16 cellular contexts compared by ENCODE assay signal in the genomic region with DNA sequence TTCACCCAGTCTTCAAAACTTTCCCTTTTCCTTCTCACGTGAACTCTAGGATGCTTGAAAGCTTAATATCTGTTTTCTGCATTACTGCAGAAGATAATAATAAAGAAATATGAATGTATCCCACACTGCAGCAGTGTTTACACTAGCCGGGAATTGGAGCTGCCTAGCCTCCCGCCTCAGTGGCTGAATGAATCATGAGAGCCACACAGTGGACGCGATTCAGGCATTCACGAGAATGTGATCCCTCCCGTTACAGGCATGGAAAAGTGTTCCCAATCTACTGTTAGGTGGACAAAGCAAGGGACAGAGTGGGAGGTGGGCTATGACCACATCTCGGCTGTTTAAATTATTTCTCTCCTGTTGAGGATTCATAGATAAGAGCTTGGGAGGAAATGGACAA.
DNase-seq lines count a peak whose midpoint lies in the region; ATAC-seq and TF ChIP-seq lines count a peak whose summit lies in the region.
"Had no signal": no experiment of that assay in that cellular context is flagged by ENCODE, and none has a peak within 500 bp of the region (broad histone marks: within the 10 kb centered on the region; RNA-seq: fewer than 3 reads in every experiment).

No MANE protein-coding gene starts in this region.

- H3K4me1 Mint-ChIP-seq in MCF 10A (ENCODE audit: insufficient read depth, unreplicated experiment): no peaks in the 10 kb centered on the region
- peaks cover 26% of the 10 kb centered on the region for H3K4me1 Mint-ChIP-seq in type B pancreatic cell (ENCODE audit: unreplicated experiment)
- no peaks in the 10 kb centered on the region for H3K4me1 Mint-ChIP-seq in CD8-positive, alpha-beta T cell (ENCODE audit: low read depth)
- H3K4me1 Mint-ChIP-seq: activated B cell treated with CpG ODN at 0.5 μM for 24 hours; stimulated activated naive CD8-positive, alpha-beta T cell treated with anti-CD3 and anti-CD28 coated beads, Interleukin-15, amount 100 ng/mL, for 72 hours had no signal

- intact Hi-C loops in MCF 10A (cut with micrococcal nuclease): no loop called here
- intact Hi-C loops in breast epithelium (cut with DNase I; ENCODE audit: low total_unique reads): no loop called here
- intact Hi-C loops in esophagus muscularis mucosa (cut with DNase I): loop anchor here (5.0 kb wide), 1 partner anchor 159 kb away; a partner anchor contains a TSS
- intact Hi-C loops in CD8-positive, alpha-beta T cell (cut with DNase I, micrococcal nuclease): no loop called here

- no peak for TF ChIP-seq EP300 in esophagus muscularis mucosa (IDR thresholded peaks at IDR 0.05)

- H3K4me3 ChIP-seq in breast epithelium: no peak overlapping the region
- no peak overlapping the region for H3K4me3 ChIP-seq in esophagus muscularis mucosa
- H3K4me3 ChIP-seq in CD8-positive, alpha-beta T cell (ENCODE audit: low read depth, low read length): no peak overlapping the region

- DNase-seq in MCF 10A (ENCODE audit: unreplicated experiment) (peak; percentile 30), breast epithelium (ENCODE audit: low spot score in 2 of 2) (no peak), esophagus muscularis mucosa (ENCODE audit: extremely low spot score) (no peak), lung microvascular endothelial cell (ENCODE audit: low read depth in 2 of 2) (peak; percentile 29 to 44), type B pancreatic cell (ENCODE audit: extremely low spot score, unreplicated experiment) (peak; percentile 27)
- no peak for DNase-seq in CD8-positive, alpha-beta T cell
- DNase-seq in NK-92 treated with Interleukin-12 subunit alpha and Interleukin-12 subunit beta, amount 100 ng/mL, for 24 hours (lab: John Stamatoyannopoulos, UW): no peak
- DNase-seq in stimulated activated naive CD8-positive, alpha-beta T cell treated with anti-CD3 and anti-CD28 coated beads, Interleukin-15, Interleukin-2, amounts not matched to agents 100 U/mL and 50 U/mL, for 24 hours: no peak
- DNase-seq: activated B cell treated with CpG ODN at 0.5 μM for 24 hours; GDM1; kidney; NCI-H146; NCI-H510A treated with DMSO at 0.1 percent for 48 hours; stimulated activated naive CD8-positive, alpha-beta T cell treated with anti-CD3 and anti-CD28 coated beads, Interleukin-15, amount 100 ng/mL, for 72 hours; T-helper 1 cell had no signal

- H3K27me3 Mint-ChIP-seq in MCF 10A (ENCODE audit: insufficient read depth, unreplicated experiment) (no peaks in the 10 kb centered on the region), type B pancreatic cell (no peaks in the 10 kb centered on the region)
- peaks cover 2% of the 10 kb centered on the region for H3K27me3 Mint-ChIP-seq in CD8-positive, alpha-beta T cell (ENCODE audit: low read depth)
- H3K27me3 Mint-ChIP-seq: activated B cell treated with CpG ODN at 0.5 μM for 24 hours had no signal

- no peak overlapping the region for H3K27ac Mint-ChIP-seq in MCF 10A (ENCODE audit: low read depth, unreplicated experiment)
- peak overlapping the region; percentile 44 for H3K27ac Mint-ChIP-seq in type B pancreatic cell
- no peak overlapping the region for H3K27ac Mint-ChIP-seq in CD8-positive, alpha-beta T cell
- H3K27ac Mint-ChIP-seq: activated B cell treated with CpG ODN at 0.5 μM for 24 hours; stimulated activated naive CD8-positive, alpha-beta T cell treated with anti-CD3 and anti-CD28 coated beads, Interleukin-15, amount 100 ng/mL, for 72 hours had no signal

- TF ChIP-seq CTCF in MCF 10A (IDR thresholded peaks at IDR 0.05; ENCODE audit: unreplicated experiment) (no peak), breast epithelium (IDR thresholded peaks at IDR 0.05) (no peak), esophagus muscularis mucosa (IDR thresholded peaks at IDR 0.05) (peak; percentile 46 to 49 (median 46)), type B pancreatic cell (conservative IDR thresholded peaks at IDR 0.05) (no peak)
- TF ChIP-seq CTCF in CD8-positive, alpha-beta T cell (IDR thresholded peaks at IDR 0.05): no peak

- 21% methylated on average over 8 of the region's 8 CpGs for whole genome bisulfite sequencing in esophagus muscularis mucosa

- peaks cover 19% of the 10 kb centered on the region for H3K36me3 Mint-ChIP-seq in MCF 10A (ENCODE audit: insufficient read depth, unreplicated experiment)
- peaks cover 59% of the 10 kb centered on the region for H3K36me3 Mint-ChIP-seq in type B pancreatic cell
- no peaks in the 10 kb centered on the region for H3K36me3 Mint-ChIP-seq in CD8-positive, alpha-beta T cell

- POLR2A ChIA-PET in MCF 10A (lab: Yijun Ruan, JAX): no interaction called here
- POLR2A ChIA-PET in CD8-positive, alpha-beta T cell (lab: Charles Lee): no interaction called here

- H3K27ac ChIP-seq in breast epithelium (no peak overlapping the region), esophagus muscularis mucosa (replicated peaks in 1 of 4) (peak overlapping the region in 3 of 4 donors; percentile 29 to 44 (median 34))
- no peak overlapping the region for H3K27ac ChIP-seq in CD8-positive, alpha-beta T cell (ENCODE audit: low read depth, low read length)

- H3K9me3 Mint-ChIP-seq in MCF 10A (ENCODE audit: unreplicated experiment) (no peaks in the 10 kb centered on the region), type B pancreatic cell (no peaks in the 10 kb centered on the region)
- H3K9me3 Mint-ChIP-seq in CD8-positive, alpha-beta T cell: no peaks in the 10 kb centered on the region
- H3K9me3 Mint-ChIP-seq: stimulated activated naive CD8-positive, alpha-beta T cell treated with anti-CD3 and anti-CD28 coated beads, Interleukin-15, amount 100 ng/mL, for 72 hours had no signal

- no peaks in the 10 kb centered on the region for H3K9me3 ChIP-seq in breast epithelium
- H3K9me3 ChIP-seq in esophagus muscularis mucosa: no peaks in the 10 kb centered on the region
- H3K9me3 ChIP-seq in CD8-positive, alpha-beta T cell (ENCODE audit: low read length): no peaks in the 10 kb centered on the region

- BruUV-seq in MCF 10A (replicated peaks; lab: Mats Ljungman, UMichigan): no TSS peak

- TF ChIP-seq POLR2A in breast epithelium (IDR thresholded peaks at IDR 0.05) (no peak), esophagus muscularis mucosa (IDR thresholded peaks at IDR 0.05; ENCODE audit: low read depth) (no peak)

- ATAC-seq in CD8-positive, alpha-beta T cell: no peak
- no peak for ATAC-seq in stimulated activated naive CD8-positive, alpha-beta T cell treated with anti-CD3 and anti-CD28 coated beads, Interleukin-15, Interleukin-2, amounts not matched to agents 100 U/mL and 50 U/mL, for 24 hours
- ATAC-seq: Panc1; stimulated activated naive CD8-positive, alpha-beta T cell treated with anti-CD3 and anti-CD28 coated beads, Interleukin-15, amount 100 ng/mL, for 72 hours had no signal

- peaks cover 0 to 56% of the 10 kb centered on the region in 2 donors for H3K27me3 ChIP-seq in breast epithelium
- H3K27me3 ChIP-seq in esophagus muscularis mucosa: no peaks in the 10 kb centered on the region
- no peaks in the 10 kb centered on the region for H3K27me3 ChIP-seq in CD8-positive, alpha-beta T cell (ENCODE audit: insufficient read depth, low read length)

- H3K4me3 Mint-ChIP-seq in MCF 10A (ENCODE audit: unreplicated experiment) (no peak overlapping the region), type B pancreatic cell (no peak overlapping the region)
- no peak overlapping the region for H3K4me3 Mint-ChIP-seq in CD8-positive, alpha-beta T cell
- H3K4me3 Mint-ChIP-seq: activated B cell treated with CpG ODN at 0.5 μM for 24 hours; stimulated activated naive CD8-positive, alpha-beta T cell treated with anti-CD3 and anti-CD28 coated beads, Interleukin-15, amount 100 ng/mL, for 72 hours had no signal

- CTCF ChIA-PET in MCF 10A (lab: Yijun Ruan, JAX): interaction anchor here (1.3 kb wide), 1 partner anchor 135 kb away, joined by 3 read pairs; no protein-coding TSS in a partner anchor
- CTCF ChIA-PET in CD8-positive, alpha-beta T cell (lab: Charles Lee): no interaction called here

- H3K36me3 ChIP-seq in breast epithelium (no peaks in the 10 kb centered on the region), esophagus muscularis mucosa (peaks cover 0 to 45% (median 28%) of the 10 kb centered on the region in 4 donors)
- H3K36me3 ChIP-seq in CD8-positive, alpha-beta T cell (ENCODE audit: insufficient read depth, low read length): no peaks in the 10 kb centered on the region

- no peaks in the 10 kb centered on the region for H3K4me1 ChIP-seq in breast epithelium
- H3K4me1 ChIP-seq in esophagus muscularis mucosa: peaks cover 0 to 29% (median 27%) of the 10 kb centered on the region in 4 donors
- no peaks in the 10 kb centered on the region for H3K4me1 ChIP-seq in CD8-positive, alpha-beta T cell (ENCODE audit: insufficient read depth, low read length)

Comparison
In these comparisons a context has a peak if more than half of its experiments do, and no peak if none do; other contexts are left out.
1. DNase-seq: peak in MCF 10A (single experiment), lung microvascular endothelial cell (2 of 2) and type B pancreatic cell (single experiment); none in breast epithelium (0 of 2), esophagus muscularis mucosa (single experiment), CD8-positive, alpha-beta T cell (0 of 7), NK-92 treated with Interleukin-12 subunit alpha and Interleukin-12 subunit beta, amount 100 ng/mL, for 24 hours (single experiment) and stimulated activated naive CD8-positive, alpha-beta T cell treated with anti-CD3 and anti-CD28 coated beads, Interleukin-15, Interleukin-2, amounts not matched to agents 100 U/mL and 50 U/mL, for 24 hours (single experiment).
2. CTCF ChIP-seq: peak in esophagus muscularis mucosa (3 of 3); none in MCF 10A (single experiment), breast epithelium (0 of 3), type B pancreatic cell (single experiment) and CD8-positive, alpha-beta T cell (single experiment).
3. H3K27ac ChIP-seq: peak in esophagus muscularis mucosa (3 of 4); none in breast epithelium (0 of 2) and CD8-positive, alpha-beta T cell (single experiment).